2 cellular contexts compared by ENCODE assay signal in genomic region chr1:151197863-151198253, GRCh38.
TF ChIP-seq lines count a peak whose summit lies in the region.

No MANE protein-coding gene starts in this region.

TF ChIP-seq in IMR-90, 13 proteins besides CTCF, POLR2A, EP300 and RAD21:
- no peak for TF ChIP-seq FOS (IDR thresholded peaks at IDR 0.05; ENCODE audit: low read depth, low read length)
- TF ChIP-seq USF2 (IDR thresholded peaks at IDR 0.05; ENCODE audit: low read depth, low read length) = no peak
- no peak for TF ChIP-seq NFE2L2 (IDR thresholded peaks at IDR 0.05; ENCODE audit: low read depth, low read length)
- TF ChIP-seq BHLHE40 (IDR thresholded peaks at IDR 0.05; ENCODE audit: low read depth, low read length) = no peak
- no peak for TF ChIP-seq MAZ (IDR thresholded peaks at IDR 0.05; ENCODE audit: borderline replicate concordance, low read depth, low read length)
- TF ChIP-seq MXI1 (IDR thresholded peaks at IDR 0.05; ENCODE audit: borderline replicate concordance, low read depth, low read length) = no peak
- no peak for TF ChIP-seq CHD1 (IDR thresholded peaks at IDR 0.05; ENCODE audit: low read depth, low read length)
- no peak for TF ChIP-seq ELK1 (IDR thresholded peaks at IDR 0.05; ENCODE audit: borderline replicate concordance, low read depth, low read length)
- no peak for TF ChIP-seq RCOR1 (IDR thresholded peaks at IDR 0.05; ENCODE audit: insufficient replicate concordance, low read length)
- no peak for TF ChIP-seq SMC3 (IDR thresholded peaks at IDR 0.05; ENCODE audit: low read depth, low read length)
- no peak for TF ChIP-seq RFX5 (IDR thresholded peaks at IDR 0.05; ENCODE audit: low read depth, low read length)
- no peak for TF ChIP-seq CEBPB (IDR thresholded peaks at IDR 0.05; ENCODE audit: low read depth, low read length)
- TF ChIP-seq MAFK (IDR thresholded peaks at IDR 0.05; ENCODE audit: low read depth, low read length) = no peak
TF ChIP-seq in IMR-90: peak in this region for 0.

TF ChIP-seq in K562, 482 proteins besides CTCF, POLR2A, EP300 and RAD21:
- TF ChIP-seq AFF4 (CRISPR knock-in tag; IDR thresholded peaks at IDR 0.05) (no peak), CBX3 (IDR thresholded peaks at IDR 0.05; ENCODE audit: borderline replicate concordance in 1 of 2, low read length in 2 of 2) (peak in 1 of 2 experiments; percentile 2; a peak in 1 of 3 replicates), HDAC3 (IDR thresholded peaks at IDR 0.05; ENCODE audit: borderline replicate concordance, partially characterized antibody) (peak; percentile 8), CCAR2 (IDR thresholded peaks at IDR 0.05; ENCODE audit: low read depth, low read length) (no peak), ARID1B (IDR thresholded peaks at IDR 0.05) (peak; percentile 26; the same call in 1 of the 2 replicates), FOXK2 (conservative IDR thresholded peaks at IDR 0.05 in 1 of 2, IDR thresholded peaks at IDR 0.05 in 1 of 2; ENCODE audit: low read depth in 2 of 2) (peak in 1 of 2 experiments; percentile 25; a peak in 2 of 4 replicates), MEIS2 (IDR thresholded peaks at IDR 0.05; ENCODE audit: partially characterized antibody) (peak; percentile 52), FOSL1 (tag; conservative IDR thresholded peaks at IDR 0.05) (peak; percentile 35; the same call in 1 of the 2 replicates), MEF2A (IDR thresholded peaks at IDR 0.05; ENCODE audit: control insufficient read depth, low read depth, low read length) (no peak), JUND (IDR thresholded peaks at IDR 0.05; ENCODE audit: borderline replicate concordance, low read depth, low read length) (peak; percentile 40; the same call in 1 of the 2 replicates), JUND (tag; IDR thresholded peaks at IDR 0.05; ENCODE audit: borderline replicate concordance, low read depth, low read length) (no peak; the same call in 2 of the 3 replicates), AFF1 (IDR thresholded peaks at IDR 0.05; ENCODE audit: low read depth in 1 of 2, partially characterized antibody in 2 of 2) (peak in 1 of 2 experiments; percentile 69), ZBTB40 (IDR thresholded peaks at IDR 0.05) (peak; percentile 31), ZBTB40 (CRISPR knock-in tag; IDR thresholded peaks at IDR 0.05) (no peak), PKNOX1 (IDR thresholded peaks at IDR 0.05) (peak; percentile 59)
